In genomic region chr20:39850821-39851330, GRCh38 we compare ENCODE assay signal across 1 cellular context.
TF ChIP-seq lines count a peak whose summit lies in the region.

No MANE protein-coding gene starts in this region.

TF ChIP-seq in WTC11, 78 proteins besides CTCF, POLR2A, EP300 and RAD21 (continued from another document):
- TF ChIP-seq, protein P1, sequence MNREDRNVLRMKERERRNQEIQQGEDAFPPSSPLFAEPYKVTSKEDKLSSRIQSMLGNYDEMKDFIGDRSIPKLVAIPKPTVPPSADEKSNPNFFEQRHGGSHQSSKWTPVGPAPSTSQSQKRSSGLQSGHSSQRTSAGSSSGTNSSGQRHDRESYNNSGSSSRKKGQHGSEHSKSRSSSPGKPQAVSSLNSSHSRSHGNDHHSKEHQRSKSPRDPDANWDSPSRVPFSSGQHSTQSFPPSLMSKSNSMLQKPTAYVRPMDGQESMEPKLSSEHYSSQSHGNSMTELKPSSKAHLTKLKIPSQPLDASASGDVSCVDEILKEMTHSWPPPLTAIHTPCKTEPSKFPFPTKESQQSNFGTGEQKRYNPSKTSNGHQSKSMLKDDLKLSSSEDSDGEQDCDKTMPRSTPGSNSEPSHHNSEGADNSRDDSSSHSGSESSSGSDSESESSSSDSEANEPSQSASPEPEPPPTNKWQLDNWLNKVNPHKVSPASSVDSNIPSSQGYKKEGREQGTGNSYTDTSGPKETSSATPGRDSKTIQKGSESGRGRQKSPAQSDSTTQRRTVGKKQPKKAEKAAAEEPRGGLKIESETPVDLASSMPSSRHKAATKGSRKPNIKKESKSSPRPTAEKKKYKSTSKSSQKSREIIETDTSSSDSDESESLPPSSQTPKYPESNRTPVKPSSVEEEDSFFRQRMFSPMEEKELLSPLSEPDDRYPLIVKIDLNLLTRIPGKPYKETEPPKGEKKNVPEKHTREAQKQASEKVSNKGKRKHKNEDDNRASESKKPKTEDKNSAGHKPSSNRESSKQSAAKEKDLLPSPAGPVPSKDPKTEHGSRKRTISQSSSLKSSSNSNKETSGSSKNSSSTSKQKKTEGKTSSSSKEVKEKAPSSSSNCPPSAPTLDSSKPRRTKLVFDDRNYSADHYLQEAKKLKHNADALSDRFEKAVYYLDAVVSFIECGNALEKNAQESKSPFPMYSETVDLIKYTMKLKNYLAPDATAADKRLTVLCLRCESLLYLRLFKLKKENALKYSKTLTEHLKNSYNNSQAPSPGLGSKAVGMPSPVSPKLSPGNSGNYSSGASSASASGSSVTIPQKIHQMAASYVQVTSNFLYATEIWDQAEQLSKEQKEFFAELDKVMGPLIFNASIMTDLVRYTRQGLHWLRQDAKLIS (CRISPR knock-in tag; IDR thresholded peaks at IDR 0.05; ENCODE audit: borderline replicate concordance): no peak
- TF ChIP-seq RORB (CRISPR knock-in tag; IDR thresholded peaks at IDR 0.05) (no peak), ESRRA (CRISPR knock-in tag; IDR thresholded peaks at IDR 0.05; ENCODE audit: borderline replicate concordance) (no peak), ERG (CRISPR knock-in tag; IDR thresholded peaks at IDR 0.05) (no peak), ATF6 (CRISPR knock-in tag; IDR thresholded peaks at IDR 0.05) (no peak)
- TF ChIP-seq, protein P2, sequence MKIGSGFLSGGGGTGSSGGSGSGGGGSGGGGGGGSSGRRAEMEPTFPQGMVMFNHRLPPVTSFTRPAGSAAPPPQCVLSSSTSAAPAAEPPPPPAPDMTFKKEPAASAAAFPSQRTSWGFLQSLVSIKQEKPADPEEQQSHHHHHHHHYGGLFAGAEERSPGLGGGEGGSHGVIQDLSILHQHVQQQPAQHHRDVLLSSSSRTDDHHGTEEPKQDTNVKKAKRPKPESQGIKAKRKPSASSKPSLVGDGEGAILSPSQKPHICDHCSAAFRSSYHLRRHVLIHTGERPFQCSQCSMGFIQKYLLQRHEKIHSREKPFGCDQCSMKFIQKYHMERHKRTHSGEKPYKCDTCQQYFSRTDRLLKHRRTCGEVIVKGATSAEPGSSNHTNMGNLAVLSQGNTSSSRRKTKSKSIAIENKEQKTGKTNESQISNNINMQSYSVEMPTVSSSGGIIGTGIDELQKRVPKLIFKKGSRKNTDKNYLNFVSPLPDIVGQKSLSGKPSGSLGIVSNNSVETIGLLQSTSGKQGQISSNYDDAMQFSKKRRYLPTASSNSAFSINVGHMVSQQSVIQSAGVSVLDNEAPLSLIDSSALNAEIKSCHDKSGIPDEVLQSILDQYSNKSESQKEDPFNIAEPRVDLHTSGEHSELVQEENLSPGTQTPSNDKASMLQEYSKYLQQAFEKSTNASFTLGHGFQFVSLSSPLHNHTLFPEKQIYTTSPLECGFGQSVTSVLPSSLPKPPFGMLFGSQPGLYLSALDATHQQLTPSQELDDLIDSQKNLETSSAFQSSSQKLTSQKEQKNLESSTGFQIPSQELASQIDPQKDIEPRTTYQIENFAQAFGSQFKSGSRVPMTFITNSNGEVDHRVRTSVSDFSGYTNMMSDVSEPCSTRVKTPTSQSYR (CRISPR knock-in tag; IDR thresholded peaks at IDR 0.05): no peak
- TF ChIP-seq, protein P3, sequence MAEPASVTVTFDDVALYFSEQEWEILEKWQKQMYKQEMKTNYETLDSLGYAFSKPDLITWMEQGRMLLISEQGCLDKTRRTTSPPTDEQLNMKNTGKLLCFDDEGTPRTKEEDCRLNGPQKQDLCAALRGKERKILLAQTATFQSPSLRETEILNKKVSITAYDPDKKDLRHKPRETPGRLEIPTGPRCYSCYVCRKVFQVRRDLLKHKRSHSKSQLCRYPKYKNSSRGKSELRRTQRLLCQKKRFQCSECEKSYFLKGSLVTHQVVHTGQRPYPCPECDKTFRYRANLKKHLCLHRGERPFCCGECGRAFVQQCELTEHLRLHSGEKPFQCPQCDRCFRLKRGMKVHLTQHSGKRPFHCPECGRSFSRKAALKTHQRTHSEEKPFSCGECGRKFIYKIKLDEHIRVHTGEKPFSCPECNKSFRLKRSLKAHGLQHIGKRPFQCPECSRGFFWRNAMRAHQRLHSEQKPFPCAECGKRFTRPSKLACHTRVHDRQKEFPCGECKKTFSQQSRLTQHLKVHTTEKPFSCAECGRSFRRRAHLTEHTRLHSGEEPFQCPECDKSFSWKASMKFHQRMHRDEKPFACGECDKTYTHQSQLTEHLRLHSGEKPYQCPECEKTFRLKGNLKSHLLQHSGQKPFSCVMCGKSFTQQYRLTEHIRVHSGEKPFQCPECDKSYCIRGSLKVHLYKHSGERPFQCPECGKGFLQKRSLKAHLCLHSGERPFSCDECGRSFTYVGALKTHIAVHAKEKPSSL (CRISPR knock-in tag; conservative IDR thresholded peaks at IDR 0.05): no peak
